Comparison of ENCODE assay signal across 32 cellular contexts in genomic region chr9:111860443-111860842, GRCh38.
"Had no signal": no experiment of that assay in that cellular context is flagged by ENCODE, and none has a peak within 500 bp of the region (broad histone marks: within the 10 kb centered on the region; RNA-seq: fewer than 3 reads in every experiment).

No MANE protein-coding gene starts in this region.

- H3K4me3 ChIP-seq: ascending aorta, breast epithelium, cardiac muscle cell, colonic mucosa, gastrocnemius medialis, heart left ventricle had no signal

- H3K27ac Mint-ChIP-seq: activated CD4-positive, alpha-beta memory T cell treated with anti-CD3 and anti-CD28 coated beads for 36 hours; activated CD4-positive, alpha-beta T cell treated with anti-CD3 and anti-CD28 coated beads for 36 hours; activated CD4-positive, alpha-beta T cell treated with anti-CD3 and anti-CD28 coated beads, Interleukin-2, amount 10 ng/mL, durations not matched to agents 24 days and 14 days; activated CD8-positive, alpha-beta memory T cell treated with anti-CD3 and anti-CD28 coated beads, Interleukin-2, amount 10 ng/mL, durations not matched to agents 7 days and 5 days; activated CD8-positive, alpha-beta T cell treated with anti-CD3 and anti-CD28 coated beads, Interleukin-2, amount 10 ng/mL, durations not matched to agents 7 days and 5 days; activated naive CD4-positive, alpha-beta T cell treated with anti-CD3 and anti-CD28 coated beads, Interleukin-2, amount 10 ng/mL, durations not matched to agents 7 days and 5 days; activated naive CD4-positive, alpha-beta T cell treated with anti-CD3 and anti-CD28 coated beads, Interleukin-2, amount 50 U/mL, for 72 hours; activated naive CD8-positive, alpha-beta T cell treated with anti-CD3 and anti-CD28 coated beads, Interleukin-2, amount 10 ng/mL, durations not matched to agents 7 days and 5 days; activated T-helper 1 cell treated with anti-CD3 and anti-CD28 coated beads, Interleukin-12 subunit alpha, Interleukin-12 subunit beta, Interleukin-2, Interleukin-4 antibody, amounts not matched to agents 30 ng/mL and 10 ng/mL and 1 ng/mL, durations not matched to agents 14 hours and 24 hours and 36 hours; activated T-helper 2 cell treated with anti-CD3 and anti-CD28 coated beads, Interferon-gamma antibody, Interleukin-2, Interleukin-4, amounts not matched to agents 10 μg/mL and 5 μg/mL and 100 μg/mL, durations not matched to agents 14 hours and 24 hours and 36 hours; brain; T-helper 2 cell treated with Interferon-gamma antibody and Interleukin-4, amounts not matched to agents 5 μg/mL and 100 μg/mL, for 36 hours had no signal

- H3K4me3 Mint-ChIP-seq: activated CD4-positive, alpha-beta memory T cell treated with anti-CD3 and anti-CD28 coated beads for 36 hours; activated CD4-positive, alpha-beta T cell treated with anti-CD3 and anti-CD28 coated beads for 36 hours; activated CD4-positive, alpha-beta T cell treated with anti-CD3 and anti-CD28 coated beads, Interleukin-2, amount 10 ng/mL, durations not matched to agents 24 days and 14 days; activated CD8-positive, alpha-beta memory T cell treated with anti-CD3 and anti-CD28 coated beads, Interleukin-2, amount 10 ng/mL, durations not matched to agents 7 days and 5 days; activated CD8-positive, alpha-beta T cell treated with anti-CD3 and anti-CD28 coated beads, Interleukin-2, amount 10 ng/mL, durations not matched to agents 7 days and 5 days; activated naive CD4-positive, alpha-beta T cell treated with anti-CD3 and anti-CD28 coated beads, Interleukin-2, amount 10 ng/mL, durations not matched to agents 7 days and 5 days; activated naive CD8-positive, alpha-beta T cell treated with anti-CD3 and anti-CD28 coated beads, Interleukin-2, amount 10 ng/mL, durations not matched to agents 7 days and 5 days; activated T-helper 1 cell treated with anti-CD3 and anti-CD28 coated beads, Interleukin-12 subunit alpha, Interleukin-12 subunit beta, Interleukin-2, Interleukin-4 antibody, amounts not matched to agents 30 ng/mL and 10 ng/mL and 1 ng/mL, durations not matched to agents 14 hours and 24 hours and 36 hours; brain; T-helper 2 cell treated with Interferon-gamma antibody and Interleukin-4, amounts not matched to agents 5 μg/mL and 100 μg/mL, for 36 hours had no signal

- H3K36me3 Mint-ChIP-seq: activated CD4-positive, alpha-beta memory T cell treated with anti-CD3 and anti-CD28 coated beads for 36 hours; activated naive CD4-positive, alpha-beta T cell treated with anti-CD3 and anti-CD28 coated beads, Interleukin-2, amount 10 ng/mL, durations not matched to agents 7 days and 5 days; activated naive CD8-positive, alpha-beta T cell treated with anti-CD3 and anti-CD28 coated beads, Interleukin-2, amount 10 ng/mL, durations not matched to agents 7 days and 5 days; brain had no signal

- H3K36me3 ChIP-seq: ascending aorta, breast epithelium, cardiac muscle cell, colonic mucosa, gastrocnemius medialis, heart left ventricle had no signal

- H3K9me3 Mint-ChIP-seq: activated CD4-positive, alpha-beta memory T cell treated with anti-CD3 and anti-CD28 coated beads for 36 hours; activated naive CD8-positive, alpha-beta T cell treated with anti-CD3 and anti-CD28 coated beads, Interleukin-2, amount 10 ng/mL, durations not matched to agents 7 days and 5 days; activated T-helper 1 cell treated with anti-CD3 and anti-CD28 coated beads, Interleukin-12 subunit alpha, Interleukin-12 subunit beta, Interleukin-2, Interleukin-4 antibody, amounts not matched to agents 30 ng/mL and 10 ng/mL and 1 ng/mL, durations not matched to agents 14 hours and 24 hours and 36 hours; T-helper 2 cell treated with Interferon-gamma antibody and Interleukin-4, amounts not matched to agents 5 μg/mL and 100 μg/mL, for 36 hours had no signal

- H3K27ac ChIP-seq: ascending aorta, breast epithelium, cardiac muscle cell, colonic mucosa, foreskin keratinocyte, gastrocnemius medialis, heart left ventricle had no signal

- ATAC-seq: activated CD4-positive, alpha-beta T cell treated with anti-CD3 and anti-CD28 coated beads for 36 hours; activated CD8-positive, alpha-beta memory T cell treated with anti-CD3 and anti-CD28 coated beads, Interleukin-2, amount 10 ng/mL, durations not matched to agents 7 days and 5 days; activated CD8-positive, alpha-beta T cell treated with anti-CD3 and anti-CD28 coated beads, Interleukin-2, amount 10 ng/mL, durations not matched to agents 7 days and 5 days; activated naive CD4-positive, alpha-beta T cell treated with anti-CD3 and anti-CD28 coated beads, Interleukin-2, amount 50 U/mL, for 72 hours; esophagus mucosa; foreskin keratinocyte; gastrocnemius medialis; heart left ventricle had no signal

- H3K27me3 Mint-ChIP-seq: activated CD4-positive, alpha-beta memory T cell treated with anti-CD3 and anti-CD28 coated beads for 36 hours; activated CD4-positive, alpha-beta T cell treated with anti-CD3 and anti-CD28 coated beads for 36 hours had no signal

- H3K4me1 ChIP-seq: ascending aorta, breast epithelium, colonic mucosa, foreskin keratinocyte, gastrocnemius medialis, heart left ventricle had no signal

- DNase-seq: activated CD4-positive, alpha-beta memory T cell treated with anti-CD3 and anti-CD28 coated beads for 36 hours; activated CD4-positive, alpha-beta T cell treated with anti-CD3 and anti-CD28 coated beads for 36 hours; activated CD4-positive, alpha-beta T cell treated with anti-CD3 and anti-CD28 coated beads, Interleukin-2, amount 10 ng/mL, durations not matched to agents 24 days and 14 days; activated CD4-positive, CD25-positive, alpha-beta regulatory T cell; activated CD4-positive, CD25-positive, alpha-beta regulatory T cell treated with anti-CD3 and anti-CD28 coated beads, Interleukin-2, amount 50 U/mL, for 72 hours; activated CD8-positive, alpha-beta memory T cell treated with anti-CD3 and anti-CD28 coated beads, Interleukin-2, amount 10 ng/mL, durations not matched to agents 7 days and 5 days; activated CD8-positive, alpha-beta memory T cell treated with anti-CD3 and anti-CD28 coated beads, Interleukin-2, amount 50 U/mL, for 4 hours; activated CD8-positive, alpha-beta T cell treated with anti-CD3 and anti-CD28 coated beads, Interleukin-2, amount 10 ng/mL, durations not matched to agents 7 days and 5 days; activated effector memory CD4-positive, alpha-beta T cell treated with anti-CD3 and anti-CD28 coated beads, Interleukin-2, amount 50 U/mL, for 16 hours; activated naive CD4-positive, alpha-beta T cell treated with anti-CD3 and anti-CD28 coated beads, Interleukin-2, amount 10 ng/mL, durations not matched to agents 7 days and 5 days; activated naive CD8-positive, alpha-beta T cell treated with anti-CD3 and anti-CD28 coated beads, Interleukin-2, amount 10 ng/mL, durations not matched to agents 7 days and 5 days; activated T-cell treated with anti-CD3 and anti-CD28 coated beads, Interleukin-2, amount 50 U/mL, for 1 hour; activated T-cell treated with anti-CD3 and anti-CD28 coated beads, Interleukin-2, amount 50 U/mL, for 48 hours; central memory CD4-positive, alpha-beta T cell; cerebellar nuclear complex; colonic mucosa; effector CD8-positive, alpha-beta T cell; foreskin keratinocyte; gastrocnemius medialis; glutamatergic neuron; heart left ventricle; hypothalamus; T1000 had no signal

- H3K9me3 ChIP-seq: ascending aorta, breast epithelium, colonic mucosa, gastrocnemius medialis had no signal

- H3K4me1 Mint-ChIP-seq: activated CD4-positive, alpha-beta T cell treated with anti-CD3 and anti-CD28 coated beads for 36 hours; activated CD4-positive, alpha-beta T cell treated with anti-CD3 and anti-CD28 coated beads, Interleukin-2, amount 10 ng/mL, durations not matched to agents 24 days and 14 days; activated CD8-positive, alpha-beta memory T cell treated with anti-CD3 and anti-CD28 coated beads, Interleukin-2, amount 10 ng/mL, durations not matched to agents 7 days and 5 days; activated naive CD4-positive, alpha-beta T cell treated with anti-CD3 and anti-CD28 coated beads, Interleukin-2, amount 10 ng/mL, durations not matched to agents 7 days and 5 days; activated naive CD8-positive, alpha-beta T cell treated with anti-CD3 and anti-CD28 coated beads, Interleukin-2, amount 10 ng/mL, durations not matched to agents 7 days and 5 days; brain had no signal

- H3K27me3 ChIP-seq: ascending aorta, breast epithelium, cardiac muscle cell, colonic mucosa, foreskin keratinocyte, gastrocnemius medialis, heart left ventricle had no signal
